ENCODE assay signal across 23 cellular contexts in the genomic region with DNA sequence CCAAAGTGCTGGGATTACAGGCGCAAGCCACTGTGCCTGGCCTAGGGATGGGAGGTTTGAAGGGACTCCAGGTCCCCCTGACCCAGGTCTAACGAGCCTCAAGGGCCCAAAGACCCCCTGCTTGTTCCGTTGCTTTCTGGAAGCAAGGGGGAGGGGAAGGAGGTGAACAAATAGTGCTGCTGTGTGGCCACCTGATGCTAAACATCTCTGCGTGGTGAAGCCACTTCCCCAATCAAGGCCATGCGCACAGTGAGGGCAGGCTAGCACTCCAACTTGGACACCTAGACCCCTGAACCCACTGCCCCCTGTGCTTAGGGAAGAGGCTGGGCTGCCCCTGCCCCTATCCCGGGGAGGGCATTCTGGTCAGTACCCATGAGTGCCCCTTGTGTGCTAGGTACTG. TPM values are rescaled to one million over a fixed set of nuclear protein-coding genes. Genes with fewer than 3 reads are reported as not detected.
DNase-seq lines count a peak whose midpoint lies in the region; ATAC-seq and TF ChIP-seq lines count a peak whose summit lies in the region.
"Had no signal": no experiment of that assay in that cellular context is flagged by ENCODE, and none has a peak within 500 bp of the region (broad histone marks: within the 10 kb centered on the region; RNA-seq: fewer than 3 reads in every experiment).

No MANE protein-coding gene starts in this region.

- CTCF ChIA-PET in HEK293 (lab: Yijun Ruan, JAX): interaction anchor here (1.0 to 1.2 kb wide), 2 partner anchors 16 to 23 kb away, joined by 3 to 4 read pairs; no protein-coding TSS in a partner anchor

- H3K9me3 ChIP-seq in HEK293 (ENCODE audit: control insufficient read depth, insufficient read depth, low read depth, low read length) (no peaks in the 10 kb centered on the region), gastrocnemius medialis (no peaks in the 10 kb centered on the region)
- H3K9me3 ChIP-seq: BLaER1 treated with 17β-estradiol and CSF1 and Interleukin-3, amounts not matched to agents 10 nM and 100 nM; Caco-2; MG63; SK-N-SH had no signal

- no peak overlapping the region for H3K4me3 ChIP-seq in HEK293 (ENCODE audit: low read depth, low read length)
- H3K4me3 ChIP-seq in gastrocnemius medialis: no peak overlapping the region
- H3K4me3 ChIP-seq: BLaER1 treated with 17β-estradiol and CSF1 and Interleukin-3, amounts not matched to agents 10 nM and 100 nM; GM12878; MG63 had no signal

- H3K36me3 ChIP-seq in HEK293 (ENCODE audit: control insufficient read depth in 2 of 2, insufficient read depth in 1 of 2, low read length in 2 of 2): no peaks in the 10 kb centered on the region; a peak in 1 of 3 replicates
- no peaks in the 10 kb centered on the region for H3K36me3 ChIP-seq in gastrocnemius medialis

- intact Hi-C loops in gastrocnemius medialis (cut with DNase I; ENCODE audit: low total_unique reads): no loop called here

- no peak overlapping the region for H3K27ac ChIP-seq in HEK293 (ENCODE audit: extremely low read depth, low read depth, low read length)
- peak overlapping the region; percentile 69 for H3K27ac ChIP-seq in VCaP
- peak overlapping the region; percentile 84 to 95 (median 90) for H3K27ac ChIP-seq in gastrocnemius medialis

- TF ChIP-seq POLR2A in gastrocnemius medialis (IDR thresholded peaks at IDR 0.05): no peak

- peak; percentile 47 for DNase-seq in islet precursor cell
- DNase-seq in gastrocnemius medialis: no peak
- no peak for DNase-seq in stimulated activated CD4-positive, alpha-beta T cell treated with anti-CD3 and anti-CD28 coated beads, Interleukin-1b, Interleukin-23, amount 100 ng/mL, for 48 hours
- DNase-seq in T1000 (lab: John Stamatoyannopoulos, UW): no peak
- DNase-seq: Caco-2; CD4-positive, alpha-beta memory T cell; DMS 273 treated with DMSO at 0.1 percent for 48 hours; DND-41; GOT3; MG63; NCI-H1694 treated with DMSO at 0.1 percent for 48 hours; NCI-H2081 treated with DMSO at 0.1 percent for 48 hours; NCI-H446 treated with DMSO at 0.1 percent for 48 hours; NCI-H526 treated with DMSO at 0.1 percent for 48 hours; SIG-M5; SK-N-SH had no signal

- in situ Hi-C loops in gastrocnemius medialis (cut with MboI; ENCODE audit: low sequenced_read_pairs in 4 of 4): no loop called here

- peaks cover 20% of the 10 kb centered on the region for H3K4me1 ChIP-seq in HEK293 (ENCODE audit: control insufficient read depth, insufficient read depth, low read length)
- H3K4me1 ChIP-seq in gastrocnemius medialis: peaks cover 91 to 99% of the 10 kb centered on the region in 2 donors
- H3K4me1 ChIP-seq: Caco-2 had no signal

- POLR2A ChIA-PET in HEK293 (lab: Yijun Ruan, JAX): no interaction called here

- ATAC-seq in gastrocnemius medialis: no peak
- no peak for ATAC-seq in HG03439 (IDR thresholded peaks at IDR 0.05; ENCODE audit: unreplicated experiment)
- ATAC-seq: GM12878 had no signal

- no peaks in the 10 kb centered on the region for H3K27me3 ChIP-seq in gastrocnemius medialis
- H3K27me3 ChIP-seq: BLaER1 treated with 17β-estradiol and CSF1 and Interleukin-3, amounts not matched to agents 10 nM and 100 nM; MG63 had no signal

- TF ChIP-seq CTCF in HEK293 (tag by site-specific recombination; IDR thresholded peaks at IDR 0.05) (no peak), VCaP (conservative IDR thresholded peaks at IDR 0.05) (no peak), gastrocnemius medialis (IDR thresholded peaks at IDR 0.05 in 4 of 5, conservative IDR thresholded peaks at IDR 0.05 in 1 of 5) (no peak)

TF ChIP-seq in HEK293, 187 proteins besides CTCF, POLR2A, EP300 and RAD21:
- TF ChIP-seq, protein P1, sequence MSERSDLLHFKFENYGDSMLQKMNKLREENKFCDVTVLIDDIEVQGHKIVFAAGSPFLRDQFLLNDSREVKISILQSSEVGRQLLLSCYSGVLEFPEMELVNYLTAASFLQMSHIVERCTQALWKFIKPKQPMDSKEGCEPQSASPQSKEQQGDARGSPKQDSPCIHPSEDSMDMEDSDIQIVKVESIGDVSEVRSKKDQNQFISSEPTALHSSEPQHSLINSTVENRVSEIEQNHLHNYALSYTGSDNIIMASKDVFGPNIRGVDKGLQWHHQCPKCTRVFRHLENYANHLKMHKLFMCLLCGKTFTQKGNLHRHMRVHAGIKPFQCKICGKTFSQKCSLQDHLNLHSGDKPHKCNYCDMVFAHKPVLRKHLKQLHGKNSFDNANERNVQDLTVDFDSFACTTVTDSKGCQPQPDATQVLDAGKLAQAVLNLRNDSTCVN (tag by site-specific recombination; optimal IDR thresholded peaks at IDR 0.05): peak; percentile 11
- TF ChIP-seq ZNF776 (tag by site-specific recombination; IDR thresholded peaks at IDR 0.05; ENCODE audit: borderline replicate concordance): no peak
- TF ChIP-seq SCRT2 (tag by site-specific recombination; IDR thresholded peaks at IDR 0.05): peak; percentile 50; the same call in 1 of the 2 replicates

RNA-seq across cellular contexts. Expression of gene CARM1, which starts 24.0 kb away (rescaled TPM):
- total RNA-seq in gastrocnemius medialis: 10 to 100 TPM; 31.2 to 58.5 (median 53.0) TPM

RNA-seq across cellular contexts. Expression of gene YIPF2, which starts 33.1 kb away (rescaled TPM):
- 10 to 100 TPM; 17.8 to 30.8 (median 24.2) TPM for total RNA-seq in gastrocnemius medialis

RNA-seq across cellular contexts. Expression of gene TIMM29, which starts 33.2 kb away (rescaled TPM):
- total RNA-seq in gastrocnemius medialis: 10 to 100 TPM; 28.7 to 54.5 (median 34.8) TPM

RNA-seq across cellular contexts. Expression of gene C19orf38, which starts 47.1 kb away (rescaled TPM):
- total RNA-seq in gastrocnemius medialis: 1 to 10 TPM; 1.4 to 3.9 (median 1.9) TPM
- total RNA-seq: A673, LHCN-M2 had no signal

RNA-seq across cellular contexts. Expression of gene TMED1, which starts 59.4 kb away (rescaled TPM):
- total RNA-seq in gastrocnemius medialis: 10 to 100 TPM; 33.0 to 90.0 (median 57.1) TPM
